In genomic region chr1:156767879-156768608, GRCh38 we compare ENCODE assay signal across 8 cellular contexts. TPM values are rescaled to one million over a fixed set of nuclear protein-coding genes. Genes with fewer than 3 reads are reported as not detected.
DNase-seq lines count a peak whose midpoint lies in the region; ATAC-seq, FAIRE-seq and TF ChIP-seq lines count a peak whose summit lies in the region.

No MANE protein-coding gene starts in this region.

- H2AFZ ChIP-seq in SK-N-SH (ENCODE audit: low read depth) (no peak overlapping the region), H1 (ENCODE audit: low read length) (no peak overlapping the region)

- H2BK20ac ChIP-seq in H1 (ENCODE audit: low read length), result no peak overlapping the region

- no peak overlapping the region for H4K91ac ChIP-seq in H1 (replicated peaks; ENCODE audit: insufficient read length, low read length)

- no peaks in the 10 kb centered on the region for H3K9me3 ChIP-seq in SK-N-SH
- H3K9me3 ChIP-seq in H1 (ENCODE audit: insufficient read depth in 2 of 2, low read depth in 1 of 2, low read length in 1 of 2), result no peaks in the 10 kb centered on the region
- H3K9me3 ChIP-seq in muscle layer of colon (ENCODE audit: low read length), result no peaks in the 10 kb centered on the region
- no peaks in the 10 kb centered on the region for H3K9me3 ChIP-seq in aorta (ENCODE audit: control insufficient read depth, low read length)

- DNase-seq in Daoy (ENCODE audit: low read depth) (peak; percentile 29), HCEC 1CT (peak; percentile 20), SK-N-SH (peak; percentile 63), H1 (ENCODE audit: low read depth in 1 of 2, low spot score in 2 of 2) (peak in 1 of 2 experiments; percentile 82), aorta (peak; percentile 69 to 86)

- TF ChIP-seq POLR2A in H1 (IDR thresholded peaks at IDR 0.05; ENCODE audit: control extremely low read depth in 1 of 2, low read depth in 2 of 2, low read length in 2 of 2), result peak in 1 of 2 experiments; percentile 57; a peak in 2 of 3 replicates

- H3K27ac ChIP-seq in SK-N-SH (ENCODE audit: low read depth in 2 of 2, low read length in 1 of 2) (peak overlapping the region; percentile 77 to 90), H1 (ENCODE audit: low read depth, low read length) (peak overlapping the region; percentile 86), muscle layer of colon (ENCODE audit: low read depth, low read length) (peak overlapping the region; percentile 62), aorta (ENCODE audit: low read depth in 1 of 2, low read length in 2 of 2) (peak overlapping the region in 1 of 2 donors; percentile 83)

- H3K79me2 ChIP-seq in SK-N-SH (ENCODE audit: insufficient read depth) (peaks cover 69% of the 10 kb centered on the region), H1 (ENCODE audit: control insufficient read depth in 1 of 2, insufficient read depth in 2 of 2, low read length in 2 of 2) (peaks cover 29 to 51% of the 10 kb centered on the region in 2 experiments)

- H3K4me3 ChIP-seq in SK-N-SH (ENCODE audit: low read depth in 2 of 2, low read length in 1 of 2) (peak overlapping the region; percentile 72 to 86), H1 (ENCODE audit: extremely low read depth in 1 of 4, insufficient read depth in 2 of 4, low read depth in 3 of 4, low read length in 4 of 4) (peak overlapping the region; percentile 67 to 97 (median 86)), muscle layer of colon (ENCODE audit: low read depth in 1 of 2, low read length in 2 of 2) (peak overlapping the region; percentile 75 to 96), aorta (ENCODE audit: low read length in 2 of 2) (peak overlapping the region; percentile 75 to 91)

- H4K20me1 ChIP-seq in SK-N-SH (ENCODE audit: insufficient read depth) (peaks cover 21% of the 10 kb centered on the region), H1 (replicated peaks in 1 of 2; ENCODE audit: control insufficient read depth in 1 of 2, insufficient read depth in 2 of 2, low read length in 2 of 2) (peaks cover 13 to 18% of the 10 kb centered on the region in 2 experiments)

- TF ChIP-seq CTCF in SK-N-SH (IDR thresholded peaks at IDR 0.05), result no peak
- TF ChIP-seq CTCF in H1 (IDR thresholded peaks at IDR 0.05; ENCODE audit: control extremely low read depth in 1 of 3, insufficient read depth in 1 of 3, low read depth in 1 of 3, low read length in 3 of 3), result no peak

- H4K5ac ChIP-seq in H1 (ENCODE audit: insufficient read length, low read depth, low read length), result peak overlapping the region; percentile 45

- H3K9ac ChIP-seq in SK-N-SH (peak overlapping the region; percentile 95), H1 (replicated peaks in 1 of 4; ENCODE audit: extremely low read depth in 1 of 4, low read depth in 3 of 4, low read length in 3 of 4) (peak overlapping the region; percentile 91 to 96 (median 93)), muscle layer of colon (ENCODE audit: low read length) (peak overlapping the region; percentile 95)

- peak overlapping the region; percentile 35 for H3K18ac ChIP-seq in H1 (ENCODE audit: extremely low read depth, low read length)

- no peaks in the 10 kb centered on the region for H3K9me2 ChIP-seq in SK-N-SH

- no peak overlapping the region for H2AK5ac ChIP-seq in H1 (ENCODE audit: low read depth, low read length)

- peaks cover 28 to 30% of the 10 kb centered on the region in 2 experiments; a peak in 3 of 4 replicates for H3K4me1 ChIP-seq in SK-N-SH (ENCODE audit: control insufficient read depth in 1 of 2, insufficient read depth in 2 of 2, low read depth in 1 of 2, low read length in 1 of 2)
- H3K4me1 ChIP-seq in H1 (replicated peaks in 1 of 4; ENCODE audit: control insufficient read depth in 3 of 4, insufficient read depth in 4 of 4, low read length in 3 of 4), result peaks cover 0 to 16% (median 6%) of the 10 kb centered on the region in 4 experiments; a peak in 5 of 7 replicates
- H3K4me1 ChIP-seq in muscle layer of colon (ENCODE audit: insufficient read depth, low read length), result peaks cover 46% of the 10 kb centered on the region
- H3K4me1 ChIP-seq in aorta (ENCODE audit: control insufficient read depth in 1 of 2, insufficient read depth in 2 of 2, low read length in 2 of 2), result peaks cover 4 to 10% of the 10 kb centered on the region in 2 donors

- WGBS in SK-N-SH (ENCODE audit: low lambda C conversion rate), result 3% methylated on average over 14 of the region's 31 CpGs
- 4% methylated on average over 16 of the region's 31 CpGs; no CpG with 5 or more reads in 1 of the 2 experiments for whole genome bisulfite sequencing in H1 (ENCODE audit: extremely low coverage in 1 of 2, insufficient coverage in 1 of 2, insufficient read length in 1 of 2, insufficient replicate concordance in 2 of 2, low coverage in 1 of 2, low lambda C conversion rate in 2 of 2, missing lambda C conversion rate in 1 of 2), 2 experiments
- WGBS in aorta, 2 donors, result 1% methylated on average over 27 to 31 of the region's 31 CpGs

- POLR2A ChIA-PET in SK-N-SH (lab: Yijun Ruan, JAX), result interaction anchor here (1.0 to 3.9 kb wide), 5 partner anchors 16 to 79 kb away, joined by 3 to 27 read pairs (median 6); partner anchors contain the start of genes HDGF and MRPL24
- POLR2A ChIA-PET in H1 (lab: Charles Lee; ENCODE audit: partially characterized antibody), result interaction anchor here (0.8 to 8.2 kb wide), 18 partner anchors 9 to 96 kb away, joined by 3 to 121 read pairs (median 6); partner anchors contain the start of genes CRABP2, HDGF, ISG20L2 and METTL25B

- TF ChIP-seq RAD21 in SK-N-SH (IDR thresholded peaks at IDR 0.05; ENCODE audit: low read length), result no peak
- TF ChIP-seq RAD21 in H1 (IDR thresholded peaks at IDR 0.05 in 1 of 2, conservative IDR thresholded peaks at IDR 0.05 in 1 of 2; ENCODE audit: low read depth in 2 of 2, low read length in 2 of 2), result no peak

- no peak overlapping the region for H2BK120ac ChIP-seq in H1 (replicated peaks; ENCODE audit: low read depth, low read length)

- H3K79me1 ChIP-seq in H1 (ENCODE audit: low read depth, low read length), result peaks cover 13% of the 10 kb centered on the region

- H3K14ac ChIP-seq in H1 (ENCODE audit: insufficient read length), result no peak overlapping the region

- no peak overlapping the region for H3K4ac ChIP-seq in H1 (replicated peaks; ENCODE audit: insufficient read length, low read depth, low read length)

- ATAC-seq in aorta (ENCODE audit: low FRiP score) (no peak), HG03457 (IDR thresholded peaks at IDR 0.05; ENCODE audit: unreplicated experiment) (no peak), GM21360 (IDR thresholded peaks at IDR 0.05; ENCODE audit: unreplicated experiment) (no peak)

- H2BK12ac ChIP-seq in H1 (ENCODE audit: low read depth, low read length), result no peak overlapping the region

- peaks cover 18 to 19% of the 10 kb centered on the region in 2 experiments for H3K36me3 ChIP-seq in SK-N-SH (replicated peaks in 1 of 2; ENCODE audit: control insufficient read depth in 1 of 2, insufficient read depth in 2 of 2, low read length in 1 of 2)
- H3K36me3 ChIP-seq in H1 (ENCODE audit: control insufficient read depth in 2 of 4, insufficient read depth in 4 of 4, low read length in 3 of 4), result peaks cover 0 to 15% (median 2%) of the 10 kb centered on the region in 4 experiments; a peak in 3 of 8 replicates
- peaks cover 10% of the 10 kb centered on the region for H3K36me3 ChIP-seq in muscle layer of colon (ENCODE audit: insufficient read depth, low read length)
- no peaks in the 10 kb centered on the region for H3K36me3 ChIP-seq in aorta (ENCODE audit: control insufficient read depth in 1 of 2, insufficient read depth in 2 of 2, low read length in 1 of 2)

- H3K56ac ChIP-seq in H1 (replicated peaks; ENCODE audit: insufficient read length, low read depth, low read length), result peak overlapping the region; percentile 27

- peak overlapping the region; percentile 95; the same call in 1 of the 2 replicates for H4K8ac ChIP-seq in H1 (ENCODE audit: extremely low read depth, insufficient read depth, low read length)

- H3K23ac ChIP-seq in H1 (ENCODE audit: insufficient read length), result no peak overlapping the region

- H3K4me2 ChIP-seq in SK-N-SH (peak overlapping the region; percentile 89), H1 (ENCODE audit: insufficient read depth in 1 of 2, low read depth in 2 of 2, low read length in 2 of 2) (peak overlapping the region; percentile 87 to 92)

- TF ChIP-seq EP300 in SK-N-SH (IDR thresholded peaks at IDR 0.05; ENCODE audit: borderline replicate concordance in 1 of 2, low read depth in 1 of 2, low read length in 1 of 2) (no peak; a peak in 1 of 4 replicates), H1 (IDR thresholded peaks at IDR 0.05; ENCODE audit: borderline replicate concordance in 1 of 2, low read depth in 2 of 2, low read length in 2 of 2) (no peak)

- CTCF ChIA-PET in SK-N-SH (lab: Yijun Ruan, JAX), result interaction anchor here (0.7 to 9.5 kb wide), 14 partner anchors 21 to 383 kb away, joined by 3 to 64 read pairs (median 4); partner anchors contain the start of genes INSRR, ISG20L2, METTL25B and NTRK1
- CTCF ChIA-PET in H1 (lab: Charles Lee; ENCODE audit: partially characterized antibody), result interaction anchor here (1.0 to 11.7 kb wide), 9 partner anchors 21 to 80 kb away, joined by 3 to 100 read pairs (median 4); partner anchors contain the start of genes ISG20L2 and METTL25B

- no peaks in the 10 kb centered on the region for H3K27me3 ChIP-seq in SK-N-SH (ENCODE audit: insufficient read depth)
- no peaks in the 10 kb centered on the region for H3K27me3 ChIP-seq in H1 (replicated peaks in 1 of 4; ENCODE audit: control insufficient read depth in 3 of 4, extremely low read depth in 1 of 4, insufficient read depth in 3 of 4, low read length in 3 of 4)
- no peaks in the 10 kb centered on the region for H3K27me3 ChIP-seq in muscle layer of colon (ENCODE audit: control insufficient read depth in 1 of 2, insufficient read depth in 2 of 2, low read length in 2 of 2)
- H3K27me3 ChIP-seq in aorta (ENCODE audit: control insufficient read depth in 1 of 2, insufficient read depth in 2 of 2, low read length in 1 of 2), result no peaks in the 10 kb centered on the region

- no peak overlapping the region for H2BK15ac ChIP-seq in H1 (ENCODE audit: low read length)

- peaks cover 11% of the 10 kb centered on the region for H3K23me2 ChIP-seq in H1 (ENCODE audit: low read depth, low read length)

- no peaks in the 10 kb centered on the region for H3F3A ChIP-seq in SK-N-SH (replicated peaks; ENCODE audit: insufficient read depth)

- peak overlapping the region; percentile 94 for H2BK5ac ChIP-seq in H1 (ENCODE audit: low read depth, low read length)

- intact Hi-C loops in aorta (cut with DNase I), result loop anchor here (1.0 to 10.0 kb wide), 4 partner anchors 17 to 83 kb away; partner anchors contain the start of genes HDGF (in 1 of the 2), ISG20L2 (in 1 of the 2), METTL25B (in 1 of the 2) and MRPL24 (in 1 of the 2)

- no peak for FAIRE-seq in H1 (lab: Jason Lieb, UNC)

RNA-seq across cellular contexts. Expression of gene PRCC, which starts 0.7 kb away (rescaled TPM):
- total RNA-seq in Daoy (2014; rRNA removed; shearing (Covaris generic)), result 43.7 and 44.6 TPM in 2 replicates
- polyA plus RNA-seq in SK-N-SH (2012; rRNA removed) (39.2 and 51.8 TPM in 2 replicates), H1 (2011; rRNA removed) (84.1 and 95.2 TPM in 2 replicates), aorta (10 to 100 TPM; 17.2 to 43.5 TPM)
- polyA plus RNA-seq in SK-N-SH (2012; cell fraction: cytosol; rRNA removed), result 33.6 and 45.5 TPM in 2 replicates
- 54.8 and 58.9 TPM in 2 replicates for polyA plus RNA-seq in SK-N-SH (2012; cell fraction: nucleus; rRNA removed)
- total RNA-seq in H1 (2021; fragmentation: NEBNext Ultra II Directional; extraction: Animal tissue kit (Norgen Biotek cat#: 25700)), result 102 and 115 TPM in 2 replicates
- 79.7 TPM for polyA plus RNA-seq in H1 (2011; cell fraction: cytosol; rRNA removed)
- polyA plus RNA-seq in H1 (2011; cell fraction: nucleus; rRNA removed), result 89.8 TPM
- 83.1 to 103 TPM (median 99.5 TPM) in 4 replicates for polyA plus RNA-seq in H1 (2012, experiment 1 of 2)
- polyA plus RNA-seq in H1 (2012, experiment 2 of 2), result 104 TPM
- polyA plus RNA-seq in H1 (2013, experiment 1 of 2), result 120 TPM
- 116 TPM for polyA plus RNA-seq in H1 (2013, experiment 2 of 2)
- polyA minus RNA-seq in H1 (2011; rRNA and poly(A)+ RNA removed), result 89.1 and 141 TPM in 2 replicates
- polyA minus RNA-seq in H1 (2011; cell fraction: cytosol; rRNA and poly(A)+ RNA removed), result 71.3 TPM
- 54.9 TPM for polyA minus RNA-seq in H1 (2011; cell fraction: nucleus; rRNA and poly(A)+ RNA removed)
- total RNA-seq in aorta, result 10 to 100 TPM; 41.0 to 50.2 TPM

RNA-seq across cellular contexts. Expression of gene HDGF, which starts 16.6 kb away (rescaled TPM):
- 484 and 537 TPM in 2 replicates for total RNA-seq in Daoy (2014; rRNA removed; shearing (Covaris generic))
- 152 and 166 TPM in 2 replicates for polyA plus RNA-seq in SK-N-SH (2012; rRNA removed)
- 192 and 197 TPM in 2 replicates for polyA plus RNA-seq in SK-N-SH (2012; cell fraction: cytosol; rRNA removed)
- 145 and 148 TPM in 2 replicates for polyA plus RNA-seq in SK-N-SH (2012; cell fraction: nucleus; rRNA removed)
- total RNA-seq in H1 (2021; fragmentation: NEBNext Ultra II Directional; extraction: Animal tissue kit (Norgen Biotek cat#: 25700)), result 391 and 395 TPM in 2 replicates
- polyA plus RNA-seq in H1 (2011; rRNA removed), result 132 and 145 TPM in 2 replicates
- polyA plus RNA-seq in H1 (2011; cell fraction: cytosol; rRNA removed), result 180 TPM
- 141 TPM for polyA plus RNA-seq in H1 (2011; cell fraction: nucleus; rRNA removed)
- polyA plus RNA-seq in H1 (2012, experiment 1 of 2), result 267 to 330 TPM (median 294 TPM) in 4 replicates
- 483 TPM for polyA plus RNA-seq in H1 (2012, experiment 2 of 2)
- polyA plus RNA-seq in H1 (2013, experiment 1 of 2), result 238 TPM
- polyA plus RNA-seq in H1 (2013, experiment 2 of 2), result 239 TPM
- 125 and 126 TPM in 2 replicates for polyA minus RNA-seq in H1 (2011; rRNA and poly(A)+ RNA removed)
- 107 TPM for polyA minus RNA-seq in H1 (2011; cell fraction: cytosol; rRNA and poly(A)+ RNA removed)
- polyA minus RNA-seq in H1 (2011; cell fraction: nucleus; rRNA and poly(A)+ RNA removed), result 57.3 TPM
- 100 to 1,000 TPM; 106 to 135 TPM for total RNA-seq in aorta
- 100 to 1,000 TPM in 1 of 2 donors, 10 to 100 TPM in 1; 94.9 to 126 TPM for polyA plus RNA-seq in aorta

RNA-seq across cellular contexts. Expression of gene MRPL24, which starts 27.2 kb away (rescaled TPM):
- 144 and 148 TPM in 2 replicates for total RNA-seq in Daoy (2014; rRNA removed; shearing (Covaris generic))
- polyA plus RNA-seq in SK-N-SH (2012; rRNA removed) (149 and 171 TPM in 2 replicates), H1 (2011; rRNA removed) (23.4 and 29.7 TPM in 2 replicates), aorta (10 to 100 TPM; 68.5 to 73.1 TPM)
- 141 and 142 TPM in 2 replicates for polyA plus RNA-seq in SK-N-SH (2012; cell fraction: cytosol; rRNA removed)
- 99.8 and 109 TPM in 2 replicates for polyA plus RNA-seq in SK-N-SH (2012; cell fraction: nucleus; rRNA removed)
- 34.4 and 35.2 TPM in 2 replicates for total RNA-seq in H1 (2021; fragmentation: NEBNext Ultra II Directional; extraction: Animal tissue kit (Norgen Biotek cat#: 25700))
- polyA plus RNA-seq in H1 (2011; cell fraction: cytosol; rRNA removed), result 37.5 TPM
- polyA plus RNA-seq in H1 (2011; cell fraction: nucleus; rRNA removed), result 38.2 TPM
- polyA plus RNA-seq in H1 (2012, experiment 1 of 2), result 35.6 to 51.4 TPM (median 46.6 TPM) in 4 replicates
- polyA plus RNA-seq in H1 (2012, experiment 2 of 2), result 48.1 TPM
- polyA plus RNA-seq in H1 (2013, experiment 1 of 2), result 51.5 TPM
- 51.0 TPM for polyA plus RNA-seq in H1 (2013, experiment 2 of 2)
- 19.8 and 22.1 TPM in 2 replicates for polyA minus RNA-seq in H1 (2011; rRNA and poly(A)+ RNA removed)
- polyA minus RNA-seq in H1 (2011; cell fraction: cytosol; rRNA and poly(A)+ RNA removed), result 12.4 TPM
- 11.6 TPM for polyA minus RNA-seq in H1 (2011; cell fraction: nucleus; rRNA and poly(A)+ RNA removed)
- 10 to 100 TPM; 44.0 to 46.1 TPM for total RNA-seq in aorta

RNA-seq across cellular contexts. Expression of gene ISG20L2, which starts 39.5 kb away (rescaled TPM):
- 31.7 and 59.8 TPM in 2 replicates for total RNA-seq in Daoy (2014; rRNA removed; shearing (Covaris generic))
- 31.6 and 44.3 TPM in 2 replicates for polyA plus RNA-seq in SK-N-SH (2012; rRNA removed)
- polyA plus RNA-seq in SK-N-SH (2012; cell fraction: cytosol; rRNA removed), result 28.2 and 36.0 TPM in 2 replicates
- polyA plus RNA-seq in SK-N-SH (2012; cell fraction: nucleus; rRNA removed), result 22.9 and 32.5 TPM in 2 replicates
- total RNA-seq in H1 (2021; fragmentation: NEBNext Ultra II Directional; extraction: Animal tissue kit (Norgen Biotek cat#: 25700)), result 47.5 and 53.1 TPM in 2 replicates
- polyA plus RNA-seq in H1 (2011; rRNA removed), result 46.9 and 53.0 TPM in 2 replicates
- 41.8 TPM for polyA plus RNA-seq in H1 (2011; cell fraction: cytosol; rRNA removed)
- polyA plus RNA-seq in H1 (2011; cell fraction: nucleus; rRNA removed), result 29.0 TPM
- 35.0 to 48.9 TPM (median 43.5 TPM) in 4 replicates for polyA plus RNA-seq in H1 (2012, experiment 1 of 2)
- 48.4 TPM for polyA plus RNA-seq in H1 (2012, experiment 2 of 2)
- 50.4 TPM for polyA plus RNA-seq in H1 (2013, experiment 1 of 2)
- 50.3 TPM for polyA plus RNA-seq in H1 (2013, experiment 2 of 2)
- 69.4 and 87.6 TPM in 2 replicates for polyA minus RNA-seq in H1 (2011; rRNA and poly(A)+ RNA removed)
- 15.5 TPM for polyA minus RNA-seq in H1 (2011; cell fraction: cytosol; rRNA and poly(A)+ RNA removed)
- 40.7 TPM for polyA minus RNA-seq in H1 (2011; cell fraction: nucleus; rRNA and poly(A)+ RNA removed)
- 10 to 100 TPM; 20.6 to 26.9 TPM for total RNA-seq in aorta
- 10 to 100 TPM; 11.7 to 20.2 TPM for polyA plus RNA-seq in aorta

RNA-seq across cellular contexts. Expression of gene METTL25B, which starts 39.8 kb away (rescaled TPM):
- total RNA-seq in Daoy (2014; rRNA removed; shearing (Covaris generic)), result 7.9 and 11.9 TPM in 2 replicates
- polyA plus RNA-seq in SK-N-SH (2012; rRNA removed) (20.1 and 21.2 TPM in 2 replicates), H1 (2011; rRNA removed) (30.1 and 43.1 TPM in 2 replicates), aorta (10 to 100 TPM; 24.2 to 46.2 TPM)
- polyA plus RNA-seq in SK-N-SH (2012; cell fraction: cytosol; rRNA removed), result 10.7 and 14.0 TPM in 2 replicates
- 51.7 and 72.4 TPM in 2 replicates for polyA plus RNA-seq in SK-N-SH (2012; cell fraction: nucleus; rRNA removed)
- 28.4 and 31.8 TPM in 2 replicates for total RNA-seq in H1 (2021; fragmentation: NEBNext Ultra II Directional; extraction: Animal tissue kit (Norgen Biotek cat#: 25700))
- polyA plus RNA-seq in H1 (2011; cell fraction: cytosol; rRNA removed), result 38.2 TPM
- 75.5 TPM for polyA plus RNA-seq in H1 (2011; cell fraction: nucleus; rRNA removed)
- polyA plus RNA-seq in H1 (2012, experiment 1 of 2), result 30.1 to 33.3 TPM (median 31.2 TPM) in 4 replicates
- polyA plus RNA-seq in H1 (2012, experiment 2 of 2), result 29.8 TPM
- 39.5 TPM for polyA plus RNA-seq in H1 (2013, experiment 1 of 2)
- 35.7 TPM for polyA plus RNA-seq in H1 (2013, experiment 2 of 2)
- 21.0 and 21.3 TPM in 2 replicates for polyA minus RNA-seq in H1 (2011; rRNA and poly(A)+ RNA removed)
- 21.1 TPM for polyA minus RNA-seq in H1 (2011; cell fraction: cytosol; rRNA and poly(A)+ RNA removed)
- polyA minus RNA-seq in H1 (2011; cell fraction: nucleus; rRNA and poly(A)+ RNA removed), result 19.6 TPM
- total RNA-seq in aorta, result 10 to 100 TPM; 20.7 to 33.6 TPM
